In the genomic region with DNA sequence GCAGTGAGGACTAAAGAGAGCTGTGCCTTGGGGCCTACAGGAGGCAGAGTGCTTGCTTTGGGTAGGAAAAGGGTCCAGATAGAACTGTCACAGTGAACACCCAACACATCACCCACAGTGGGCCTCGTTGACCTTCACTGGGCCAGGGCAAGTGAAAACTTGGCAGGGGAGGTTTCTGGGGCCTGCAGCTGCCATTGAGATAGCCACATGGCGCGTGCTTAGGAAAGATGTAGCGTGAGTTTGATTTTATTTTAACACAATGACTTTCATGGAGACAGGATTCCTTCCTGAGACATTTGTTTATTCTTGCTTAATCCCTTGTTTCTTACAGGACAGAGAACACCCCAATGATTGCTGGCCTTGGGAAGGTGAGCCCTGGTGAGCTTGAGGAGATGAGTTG, we compare ENCODE assay signal across 1 cellular context.
TF ChIP-seq lines count a peak whose summit lies in the region.

No MANE protein-coding gene starts in this region.

TF ChIP-seq in GM23338, 12 proteins besides CTCF, POLR2A, EP300 and RAD21:
- TF ChIP-seq, protein P1, sequence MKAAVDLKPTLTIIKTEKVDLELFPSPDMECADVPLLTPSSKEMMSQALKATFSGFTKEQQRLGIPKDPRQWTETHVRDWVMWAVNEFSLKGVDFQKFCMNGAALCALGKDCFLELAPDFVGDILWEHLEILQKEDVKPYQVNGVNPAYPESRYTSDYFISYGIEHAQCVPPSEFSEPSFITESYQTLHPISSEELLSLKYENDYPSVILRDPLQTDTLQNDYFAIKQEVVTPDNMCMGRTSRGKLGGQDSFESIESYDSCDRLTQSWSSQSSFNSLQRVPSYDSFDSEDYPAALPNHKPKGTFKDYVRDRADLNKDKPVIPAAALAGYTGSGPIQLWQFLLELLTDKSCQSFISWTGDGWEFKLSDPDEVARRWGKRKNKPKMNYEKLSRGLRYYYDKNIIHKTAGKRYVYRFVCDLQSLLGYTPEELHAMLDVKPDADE (IDR thresholded peaks at IDR 0.05): no peak
- TF ChIP-seq EZH2 (IDR thresholded peaks at IDR 0.05; ENCODE audit: low read depth, unreplicated experiment) (no peak), ZNF114 (CRISPR knock-in tag; IDR thresholded peaks at IDR 0.05) (no peak), CREB1 (CRISPR knock-in tag; IDR thresholded peaks at IDR 0.05; ENCODE audit: low read depth) (no peak), NANOG (IDR thresholded peaks at IDR 0.05; ENCODE audit: borderline replicate concordance) (no peak), STAT1 (IDR thresholded peaks at IDR 0.05; ENCODE audit: unreplicated experiment) (no peak)
- TF ChIP-seq, protein P2, sequence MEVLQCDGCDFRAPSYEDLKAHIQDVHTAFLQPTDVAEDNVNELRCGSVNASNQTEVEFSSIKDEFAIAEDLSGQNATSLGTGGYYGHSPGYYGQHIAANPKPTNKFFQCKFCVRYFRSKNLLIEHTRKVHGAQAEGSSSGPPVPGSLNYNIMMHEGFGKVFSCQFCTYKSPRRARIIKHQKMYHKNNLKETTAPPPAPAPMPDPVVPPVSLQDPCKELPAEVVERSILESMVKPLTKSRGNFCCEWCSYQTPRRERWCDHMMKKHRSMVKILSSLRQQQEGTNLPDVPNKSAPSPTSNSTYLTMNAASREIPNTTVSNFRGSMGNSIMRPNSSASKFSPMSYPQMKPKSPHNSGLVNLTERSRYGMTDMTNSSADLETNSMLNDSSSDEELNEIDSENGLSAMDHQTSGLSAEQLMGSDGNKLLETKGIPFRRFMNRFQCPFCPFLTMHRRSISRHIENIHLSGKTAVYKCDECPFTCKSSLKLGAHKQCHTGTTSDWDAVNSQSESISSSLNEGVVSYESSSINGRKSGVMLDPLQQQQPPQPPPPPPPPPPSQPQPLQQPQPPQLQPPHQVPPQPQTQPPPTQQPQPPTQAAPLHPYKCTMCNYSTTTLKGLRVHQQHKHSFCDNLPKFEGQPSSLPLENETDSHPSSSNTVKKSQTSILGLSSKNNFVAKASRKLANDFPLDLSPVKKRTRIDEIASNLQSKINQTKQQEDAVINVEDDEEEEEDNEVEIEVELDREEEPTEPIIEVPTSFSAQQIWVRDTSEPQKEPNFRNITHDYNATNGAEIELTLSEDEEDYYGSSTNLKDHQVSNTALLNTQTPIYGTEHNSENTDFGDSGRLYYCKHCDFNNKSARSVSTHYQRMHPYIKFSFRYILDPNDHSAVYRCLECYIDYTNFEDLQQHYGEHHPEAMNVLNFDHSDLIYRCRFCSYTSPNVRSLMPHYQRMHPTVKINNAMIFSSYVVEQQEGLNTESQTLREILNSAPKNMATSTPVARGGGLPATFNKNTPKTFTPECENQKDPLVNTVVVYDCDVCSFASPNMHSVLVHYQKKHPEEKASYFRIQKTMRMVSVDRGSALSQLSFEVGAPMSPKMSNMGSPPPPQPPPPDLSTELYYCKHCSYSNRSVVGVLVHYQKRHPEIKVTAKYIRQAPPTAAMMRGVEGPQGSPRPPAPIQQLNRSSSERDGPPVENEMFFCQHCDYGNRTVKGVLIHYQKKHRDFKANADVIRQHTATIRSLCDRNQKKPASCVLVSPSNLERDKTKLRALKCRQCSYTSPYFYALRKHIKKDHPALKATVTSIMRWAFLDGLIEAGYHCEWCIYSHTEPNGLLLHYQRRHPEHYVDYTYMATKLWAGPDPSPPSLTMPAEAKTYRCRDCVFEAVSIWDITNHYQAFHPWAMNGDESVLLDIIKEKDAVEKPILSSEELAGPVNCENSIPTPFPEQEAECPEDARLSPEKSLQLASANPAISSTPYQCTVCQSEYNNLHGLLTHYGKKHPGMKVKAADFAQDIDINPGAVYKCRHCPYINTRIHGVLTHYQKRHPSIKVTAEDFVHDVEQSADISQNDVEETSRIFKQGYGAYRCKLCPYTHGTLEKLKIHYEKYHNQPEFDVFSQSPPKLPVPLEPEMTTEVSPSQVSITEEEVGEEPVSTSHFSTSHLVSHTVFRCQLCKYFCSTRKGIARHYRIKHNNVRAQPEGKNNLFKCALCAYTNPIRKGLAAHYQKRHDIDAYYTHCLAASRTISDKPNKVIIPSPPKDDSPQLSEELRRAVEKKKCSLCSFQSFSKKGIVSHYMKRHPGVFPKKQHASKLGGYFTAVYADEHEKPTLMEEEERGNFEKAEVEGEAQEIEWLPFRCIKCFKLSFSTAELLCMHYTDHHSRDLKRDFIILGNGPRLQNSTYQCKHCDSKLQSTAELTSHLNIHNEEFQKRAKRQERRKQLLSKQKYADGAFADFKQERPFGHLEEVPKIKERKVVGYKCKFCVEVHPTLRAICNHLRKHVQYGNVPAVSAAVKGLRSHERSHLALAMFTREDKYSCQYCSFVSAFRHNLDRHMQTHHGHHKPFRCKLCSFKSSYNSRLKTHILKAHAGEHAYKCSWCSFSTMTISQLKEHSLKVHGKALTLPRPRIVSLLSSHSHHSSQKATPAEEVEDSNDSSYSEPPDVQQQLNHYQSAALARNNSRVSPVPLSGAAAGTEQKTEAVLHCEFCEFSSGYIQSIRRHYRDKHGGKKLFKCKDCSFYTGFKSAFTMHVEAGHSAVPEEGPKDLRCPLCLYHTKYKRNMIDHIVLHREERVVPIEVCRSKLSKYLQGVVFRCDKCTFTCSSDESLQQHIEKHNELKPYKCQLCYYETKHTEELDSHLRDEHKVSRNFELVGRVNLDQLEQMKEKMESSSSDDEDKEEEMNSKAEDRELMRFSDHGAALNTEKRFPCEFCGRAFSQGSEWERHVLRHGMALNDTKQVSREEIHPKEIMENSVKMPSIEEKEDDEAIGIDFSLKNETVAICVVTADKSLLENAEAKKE (CRISPR knock-in tag; IDR thresholded peaks at IDR 0.05): no peak
- TF ChIP-seq, protein P3, sequence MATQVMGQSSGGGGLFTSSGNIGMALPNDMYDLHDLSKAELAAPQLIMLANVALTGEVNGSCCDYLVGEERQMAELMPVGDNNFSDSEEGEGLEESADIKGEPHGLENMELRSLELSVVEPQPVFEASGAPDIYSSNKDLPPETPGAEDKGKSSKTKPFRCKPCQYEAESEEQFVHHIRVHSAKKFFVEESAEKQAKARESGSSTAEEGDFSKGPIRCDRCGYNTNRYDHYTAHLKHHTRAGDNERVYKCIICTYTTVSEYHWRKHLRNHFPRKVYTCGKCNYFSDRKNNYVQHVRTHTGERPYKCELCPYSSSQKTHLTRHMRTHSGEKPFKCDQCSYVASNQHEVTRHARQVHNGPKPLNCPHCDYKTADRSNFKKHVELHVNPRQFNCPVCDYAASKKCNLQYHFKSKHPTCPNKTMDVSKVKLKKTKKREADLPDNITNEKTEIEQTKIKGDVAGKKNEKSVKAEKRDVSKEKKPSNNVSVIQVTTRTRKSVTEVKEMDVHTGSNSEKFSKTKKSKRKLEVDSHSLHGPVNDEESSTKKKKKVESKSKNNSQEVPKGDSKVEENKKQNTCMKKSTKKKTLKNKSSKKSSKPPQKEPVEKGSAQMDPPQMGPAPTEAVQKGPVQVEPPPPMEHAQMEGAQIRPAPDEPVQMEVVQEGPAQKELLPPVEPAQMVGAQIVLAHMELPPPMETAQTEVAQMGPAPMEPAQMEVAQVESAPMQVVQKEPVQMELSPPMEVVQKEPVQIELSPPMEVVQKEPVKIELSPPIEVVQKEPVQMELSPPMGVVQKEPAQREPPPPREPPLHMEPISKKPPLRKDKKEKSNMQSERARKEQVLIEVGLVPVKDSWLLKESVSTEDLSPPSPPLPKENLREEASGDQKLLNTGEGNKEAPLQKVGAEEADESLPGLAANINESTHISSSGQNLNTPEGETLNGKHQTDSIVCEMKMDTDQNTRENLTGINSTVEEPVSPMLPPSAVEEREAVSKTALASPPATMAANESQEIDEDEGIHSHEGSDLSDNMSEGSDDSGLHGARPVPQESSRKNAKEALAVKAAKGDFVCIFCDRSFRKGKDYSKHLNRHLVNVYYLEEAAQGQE (IDR thresholded peaks at IDR 0.05; ENCODE audit: unreplicated experiment): no peak
TF ChIP-seq in GM23338: peak in this region for 0.
